In the genomic region with DNA sequence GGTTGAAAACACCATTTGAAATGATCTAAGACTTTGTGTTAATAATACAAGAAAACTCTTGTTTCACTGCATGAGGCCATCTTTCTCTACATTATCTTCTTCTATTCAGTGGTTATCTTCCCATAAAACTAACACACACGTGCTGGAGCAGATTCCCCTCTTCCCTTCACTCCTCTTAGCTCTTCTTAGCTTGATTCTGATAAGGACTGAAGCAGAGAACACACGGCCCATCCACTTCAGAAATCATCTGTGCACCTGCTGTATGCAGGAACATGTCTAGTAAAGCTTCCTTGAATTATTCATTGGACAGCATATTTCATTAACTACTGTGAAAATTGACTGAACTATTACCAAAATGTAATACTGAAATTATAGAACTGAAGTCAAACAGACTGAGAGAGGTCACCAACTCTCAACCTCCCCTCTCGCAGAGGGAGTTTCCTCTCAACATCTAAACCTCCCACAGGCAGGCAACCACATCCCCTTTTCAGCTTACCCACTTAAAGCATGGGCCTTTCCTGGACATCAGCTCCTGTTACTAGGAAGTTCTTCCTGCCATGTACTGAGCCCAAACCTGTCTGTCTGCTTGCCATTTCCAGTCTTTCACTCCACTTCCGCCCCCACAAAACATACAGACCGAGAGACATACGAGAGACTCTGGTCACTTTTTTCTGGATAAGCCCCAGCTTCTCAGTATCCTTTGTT, we compare ENCODE assay signal across 1 cellular context.
A peak's percentile ranks its signal among the peaks of the same experiment; 100 is the strongest.
TF ChIP-seq lines count a peak whose summit lies in the region.

No MANE protein-coding gene starts in this region.

TF ChIP-seq in GM12878, 131 proteins besides CTCF, POLR2A, EP300 and RAD21 (continued from another document):
- TF ChIP-seq MLLT1 (IDR thresholded peaks at IDR 0.05): 0 out of 2 replicates have a peak, but pooled peaks have one; percentile 37
- peak; percentile 70 for TF ChIP-seq IRF4 (IDR thresholded peaks at IDR 0.05; ENCODE audit: low read depth, low read length)
- TF ChIP-seq BCL11A (IDR thresholded peaks at IDR 0.05; ENCODE audit: low read depth, low read length): peak; percentile 87
- TF ChIP-seq, protein P1, sequence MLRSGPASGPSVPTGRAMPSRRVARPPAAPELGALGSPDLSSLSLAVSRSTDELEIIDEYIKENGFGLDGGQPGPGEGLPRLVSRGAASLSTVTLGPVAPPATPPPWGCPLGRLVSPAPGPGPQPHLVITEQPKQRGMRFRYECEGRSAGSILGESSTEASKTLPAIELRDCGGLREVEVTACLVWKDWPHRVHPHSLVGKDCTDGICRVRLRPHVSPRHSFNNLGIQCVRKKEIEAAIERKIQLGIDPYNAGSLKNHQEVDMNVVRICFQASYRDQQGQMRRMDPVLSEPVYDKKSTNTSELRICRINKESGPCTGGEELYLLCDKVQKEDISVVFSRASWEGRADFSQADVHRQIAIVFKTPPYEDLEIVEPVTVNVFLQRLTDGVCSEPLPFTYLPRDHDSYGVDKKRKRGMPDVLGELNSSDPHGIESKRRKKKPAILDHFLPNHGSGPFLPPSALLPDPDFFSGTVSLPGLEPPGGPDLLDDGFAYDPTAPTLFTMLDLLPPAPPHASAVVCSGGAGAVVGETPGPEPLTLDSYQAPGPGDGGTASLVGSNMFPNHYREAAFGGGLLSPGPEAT (IDR thresholded peaks at IDR 0.05; ENCODE audit: low read depth): peak; percentile 91
- TF ChIP-seq SRF (IDR thresholded peaks at IDR 0.05; ENCODE audit: low read depth in 2 of 2, low read length in 2 of 2): 0 out of 4 replicates have a peak, but pooled peaks of 1 of the 2 experiments have one; percentile 31
- peak; percentile 31 for TF ChIP-seq SP1 (IDR thresholded peaks at IDR 0.05; ENCODE audit: low read depth, low read length)
- TF ChIP-seq RCOR1 (conservative IDR thresholded peaks at IDR 0.05; ENCODE audit: low read depth, low read length): no peak
- TF ChIP-seq SPI1 (IDR thresholded peaks at IDR 0.05; ENCODE audit: borderline replicate concordance, insufficient read depth, low read depth, low read length): peak; percentile 93
- 0 out of 2 replicates have a peak, but pooled peaks have one; percentile 28 for TF ChIP-seq JUNB (IDR thresholded peaks at IDR 0.05)
- TF ChIP-seq ESRRA (IDR thresholded peaks at IDR 0.05; ENCODE audit: low read length): no peak
- 0 out of 2 replicates have a peak, but pooled peaks have one; percentile 44 for TF ChIP-seq MEF2A (IDR thresholded peaks at IDR 0.05; ENCODE audit: insufficient read depth, low read depth, low read length)
- TF ChIP-seq CREB1 (IDR thresholded peaks at IDR 0.05; ENCODE audit: low read depth): peak; percentile 32; the same call in 1 of the 2 replicates
- peak; percentile 92 for TF ChIP-seq EED (IDR thresholded peaks at IDR 0.05; ENCODE audit: low read depth)
- no peak for TF ChIP-seq KAT2A (conservative IDR thresholded peaks at IDR 0.05; ENCODE audit: control insufficient read depth, low read depth, low read length)
- no peak for TF ChIP-seq SMAD1 (IDR thresholded peaks at IDR 0.05; ENCODE audit: low read depth, partially characterized antibody)
- 0 out of 2 replicates have a peak, but pooled peaks have one; percentile 15 for TF ChIP-seq TCF12 (IDR thresholded peaks at IDR 0.05; ENCODE audit: low read depth, low read length)
- TF ChIP-seq GABPA (IDR thresholded peaks at IDR 0.05; ENCODE audit: low read depth): 0 out of 2 replicates have a peak, but pooled peaks have one; percentile 25
- TF ChIP-seq TBL1XR1 (IDR thresholded peaks at IDR 0.05; ENCODE audit: low read depth, low read length): 0 out of 2 replicates have a peak, but pooled peaks have one; percentile 14
- TF ChIP-seq NRF1 (conservative IDR thresholded peaks at IDR 0.05; ENCODE audit: low read depth, low read length): no peak
- TF ChIP-seq ETV6 (conservative IDR thresholded peaks at IDR 0.05 in 1 of 2, IDR thresholded peaks at IDR 0.05 in 1 of 2; ENCODE audit: borderline replicate concordance in 1 of 2, low read depth in 1 of 2): peak in 1 of 2 experiments; percentile 95; a peak in 2 of 4 replicates
- peak; percentile 97 for TF ChIP-seq RUNX3 (IDR thresholded peaks at IDR 0.05; ENCODE audit: low read length)
- TF ChIP-seq, protein P2, sequence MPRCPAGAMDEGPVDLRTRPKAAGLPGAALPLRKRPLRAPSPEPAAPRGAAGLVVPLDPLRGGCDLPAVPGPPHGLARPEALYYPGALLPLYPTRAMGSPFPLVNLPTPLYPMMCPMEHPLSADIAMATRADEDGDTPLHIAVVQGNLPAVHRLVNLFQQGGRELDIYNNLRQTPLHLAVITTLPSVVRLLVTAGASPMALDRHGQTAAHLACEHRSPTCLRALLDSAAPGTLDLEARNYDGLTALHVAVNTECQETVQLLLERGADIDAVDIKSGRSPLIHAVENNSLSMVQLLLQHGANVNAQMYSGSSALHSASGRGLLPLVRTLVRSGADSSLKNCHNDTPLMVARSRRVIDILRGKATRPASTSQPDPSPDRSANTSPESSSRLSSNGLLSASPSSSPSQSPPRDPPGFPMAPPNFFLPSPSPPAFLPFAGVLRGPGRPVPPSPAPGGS (IDR thresholded peaks at IDR 0.05; ENCODE audit: borderline replicate concordance, insufficient read depth, low read depth, low read length, poor library complexity, severe bottlenecking): no peak
- TF ChIP-seq MEF2B (IDR thresholded peaks at IDR 0.05; ENCODE audit: partially characterized antibody, poor library complexity, severe bottlenecking): peak; percentile 38
- no peak for TF ChIP-seq MAX (IDR thresholded peaks at IDR 0.05; ENCODE audit: low read depth, low read length)
- peak; percentile 68 for TF ChIP-seq MTA2 (IDR thresholded peaks at IDR 0.05; ENCODE audit: low read depth)
- TF ChIP-seq BMI1 (IDR thresholded peaks at IDR 0.05; ENCODE audit: borderline replicate concordance): no peak
- TF ChIP-seq FOXM1 (IDR thresholded peaks at IDR 0.05; ENCODE audit: low read depth, low read length): 0 out of 2 replicates have a peak, but pooled peaks have one; percentile 51
- peak; percentile 62 for TF ChIP-seq ATF2 (IDR thresholded peaks at IDR 0.05; ENCODE audit: low read length)
- peak; percentile 33 for TF ChIP-seq ATF7 (IDR thresholded peaks at IDR 0.05; ENCODE audit: low read depth)
- no peak for TF ChIP-seq CBX3 (IDR thresholded peaks at IDR 0.05; ENCODE audit: borderline replicate concordance, low read depth)
- peak in 1 of 2 experiments; percentile 67; a peak in 1 of 4 replicates for TF ChIP-seq CEBPB (IDR thresholded peaks at IDR 0.05; ENCODE audit: borderline replicate concordance in 1 of 2, low read depth in 2 of 2, low read length in 2 of 2)
- 0 out of 3 replicates have a peak, but pooled peaks of 1 of the 2 experiments have one; percentile 53 for TF ChIP-seq EGR1 (IDR thresholded peaks at IDR 0.05; ENCODE audit: borderline replicate concordance in 1 of 2, low read depth in 2 of 2, low read length in 2 of 2)
- TF ChIP-seq, protein P3, sequence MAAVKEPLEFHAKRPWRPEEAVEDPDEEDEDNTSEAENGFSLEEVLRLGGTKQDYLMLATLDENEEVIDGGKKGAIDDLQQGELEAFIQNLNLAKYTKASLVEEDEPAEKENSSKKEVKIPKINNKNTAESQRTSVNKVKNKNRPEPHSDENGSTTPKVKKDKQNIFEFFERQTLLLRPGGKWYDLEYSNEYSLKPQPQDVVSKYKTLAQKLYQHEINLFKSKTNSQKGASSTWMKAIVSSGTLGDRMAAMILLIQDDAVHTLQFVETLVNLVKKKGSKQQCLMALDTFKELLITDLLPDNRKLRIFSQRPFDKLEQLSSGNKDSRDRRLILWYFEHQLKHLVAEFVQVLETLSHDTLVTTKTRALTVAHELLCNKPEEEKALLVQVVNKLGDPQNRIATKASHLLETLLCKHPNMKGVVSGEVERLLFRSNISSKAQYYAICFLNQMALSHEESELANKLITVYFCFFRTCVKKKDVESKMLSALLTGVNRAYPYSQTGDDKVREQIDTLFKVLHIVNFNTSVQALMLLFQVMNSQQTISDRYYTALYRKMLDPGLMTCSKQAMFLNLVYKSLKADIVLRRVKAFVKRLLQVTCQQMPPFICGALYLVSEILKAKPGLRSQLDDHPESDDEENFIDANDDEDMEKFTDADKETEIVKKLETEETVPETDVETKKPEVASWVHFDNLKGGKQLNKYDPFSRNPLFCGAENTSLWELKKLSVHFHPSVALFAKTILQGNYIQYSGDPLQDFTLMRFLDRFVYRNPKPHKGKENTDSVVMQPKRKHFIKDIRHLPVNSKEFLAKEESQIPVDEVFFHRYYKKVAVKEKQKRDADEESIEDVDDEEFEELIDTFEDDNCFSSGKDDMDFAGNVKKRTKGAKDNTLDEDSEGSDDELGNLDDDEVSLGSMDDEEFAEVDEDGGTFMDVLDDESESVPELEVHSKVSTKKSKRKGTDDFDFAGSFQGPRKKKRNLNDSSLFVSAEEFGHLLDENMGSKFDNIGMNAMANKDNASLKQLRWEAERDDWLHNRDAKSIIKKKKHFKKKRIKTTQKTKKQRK (IDR thresholded peaks at IDR 0.05; ENCODE audit: low read depth, low read length): no peak
- TF ChIP-seq PAX5 (IDR thresholded peaks at IDR 0.05; ENCODE audit: borderline replicate concordance, low read depth, low read length): peak; percentile 77; the same call in 1 of the 2 replicates
- peak; percentile 75; the same call in 1 of the 2 replicates for TF ChIP-seq NFIC (IDR thresholded peaks at IDR 0.05; ENCODE audit: low read depth, low read length)
- TF ChIP-seq CREM (IDR thresholded peaks at IDR 0.05; ENCODE audit: low read depth): peak; percentile 67; the same call in 1 of the 2 replicates
- TF ChIP-seq KLF5 (IDR thresholded peaks at IDR 0.05; ENCODE audit: partially characterized antibody): no peak
- TF ChIP-seq, protein P4, sequence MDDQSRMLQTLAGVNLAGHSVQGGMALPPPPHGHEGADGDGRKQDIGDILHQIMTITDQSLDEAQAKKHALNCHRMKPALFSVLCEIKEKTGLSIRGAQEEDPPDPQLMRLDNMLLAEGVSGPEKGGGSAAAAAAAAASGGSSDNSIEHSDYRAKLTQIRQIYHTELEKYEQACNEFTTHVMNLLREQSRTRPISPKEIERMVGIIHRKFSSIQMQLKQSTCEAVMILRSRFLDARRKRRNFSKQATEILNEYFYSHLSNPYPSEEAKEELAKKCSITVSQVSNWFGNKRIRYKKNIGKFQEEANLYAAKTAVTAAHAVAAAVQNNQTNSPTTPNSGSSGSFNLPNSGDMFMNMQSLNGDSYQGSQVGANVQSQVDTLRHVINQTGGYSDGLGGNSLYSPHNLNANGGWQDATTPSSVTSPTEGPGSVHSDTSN (IDR thresholded peaks at IDR 0.05; ENCODE audit: insufficient replicate concordance, low read depth, low read length): no peak
- TF ChIP-seq ZBED1 (IDR thresholded peaks at IDR 0.05; ENCODE audit: borderline replicate concordance): peak; percentile 63; the same call in 1 of the 2 replicates
- peak; percentile 40; the same call in 1 of the 2 replicates for TF ChIP-seq GATAD2B (conservative IDR thresholded peaks at IDR 0.05; ENCODE audit: low read depth)
- TF ChIP-seq POU2F2 (IDR thresholded peaks at IDR 0.05; ENCODE audit: borderline replicate concordance, low read depth, low read length): peak; percentile 57; the same call in 1 of the 3 replicates
